8 cellular contexts compared by ENCODE assay signal in genomic region chr16:23452572-23453337, GRCh38. TPM values are rescaled to one million over a fixed set of nuclear protein-coding genes. Genes with fewer than 3 reads are reported as not detected.
DNase-seq lines count a peak whose midpoint lies in the region; ATAC-seq and TF ChIP-seq lines count a peak whose summit lies in the region.

Gene COG7 (minus strand): TSS chr16:23453189. CDS start chr16:23452994, 195 bp downstream.

- H3K27me3 Mint-ChIP-seq in type B pancreatic cell = no peaks in the 10 kb centered on the region

- TF ChIP-seq CTCF in GM10266 (IDR thresholded peaks at IDR 0.05; ENCODE audit: control insufficient read depth, insufficient read depth, low read depth, missing control alignments) (no peak), type B pancreatic cell (conservative IDR thresholded peaks at IDR 0.05) (no peak)

- intact Hi-C loops in left cardiac atrium (cut with DNase I) (no loop called here), posterior vena cava (cut with DNase I) (no loop called here)

- H3K4me3 Mint-ChIP-seq in type B pancreatic cell = peak within 1 kb of the TSS; percentile 92

- peak; percentile 80 for DNase-seq in GM10266 (ENCODE audit: extremely low spot score)
- DNase-seq in NCI-H1417 treated with DMSO at 0.1 percent for 48 hours (lab: John Stamatoyannopoulos, UW) = peak; percentile 44
- DNase-seq in T-helper 2 cell = peak; percentile 70 to 87 (median 77)
- peak; percentile 25 to 93 (median 77) for DNase-seq in amygdala (lab: John Stamatoyannopoulos, UW)
- peak; percentile 92 for DNase-seq in left cardiac atrium
- DNase-seq in posterior vena cava (ENCODE audit: low spot score) = peak; percentile 97
- peak; percentile 91 for DNase-seq in type B pancreatic cell (ENCODE audit: extremely low spot score, unreplicated experiment)

- ATAC-seq in HG02642 (IDR thresholded peaks at IDR 0.05; ENCODE audit: poor library complexity, unreplicated experiment) = peak; percentile 90
- peak; percentile 97 for ATAC-seq in left cardiac atrium

- peaks cover 18% of the 10 kb centered on the region for H3K4me1 Mint-ChIP-seq in type B pancreatic cell (ENCODE audit: unreplicated experiment)

- no peaks in the 10 kb centered on the region for H3K36me3 Mint-ChIP-seq in type B pancreatic cell

- H3K27ac Mint-ChIP-seq in type B pancreatic cell = peak within 1 kb of the TSS; percentile 88

- H3K9me3 Mint-ChIP-seq in type B pancreatic cell = no peaks in the 10 kb centered on the region

RNA-seq across cellular contexts. Expression of gene COG7, which starts in this region (rescaled TPM):
- total RNA-seq in left cardiac atrium (10 to 100 TPM; 11.3 TPM), posterior vena cava (10 to 100 TPM; 13.5 to 17.4 TPM), type B pancreatic cell (ENCODE audit: low replicate concordance) (24.0 and 29.3 TPM in 2 replicates)

Comparison
In these comparisons a context has a peak if more than half of its experiments do, and no peak if none do; other contexts are left out.
1. Peak in every context shown above with its lines: DNase-seq and ATAC-seq.
2. DNase-seq: peak in every context shown above with its lines; median percentile 97 in posterior vena cava; 92 in left cardiac atrium; 91 in type B pancreatic cell; 80 in GM10266; 77 in T-helper 2 cell; 77 in amygdala; 44 in NCI-H1417 treated with DMSO at 0.1 percent for 48 hours.